ENCODE assay signal across 9 cellular contexts in the genomic region with DNA sequence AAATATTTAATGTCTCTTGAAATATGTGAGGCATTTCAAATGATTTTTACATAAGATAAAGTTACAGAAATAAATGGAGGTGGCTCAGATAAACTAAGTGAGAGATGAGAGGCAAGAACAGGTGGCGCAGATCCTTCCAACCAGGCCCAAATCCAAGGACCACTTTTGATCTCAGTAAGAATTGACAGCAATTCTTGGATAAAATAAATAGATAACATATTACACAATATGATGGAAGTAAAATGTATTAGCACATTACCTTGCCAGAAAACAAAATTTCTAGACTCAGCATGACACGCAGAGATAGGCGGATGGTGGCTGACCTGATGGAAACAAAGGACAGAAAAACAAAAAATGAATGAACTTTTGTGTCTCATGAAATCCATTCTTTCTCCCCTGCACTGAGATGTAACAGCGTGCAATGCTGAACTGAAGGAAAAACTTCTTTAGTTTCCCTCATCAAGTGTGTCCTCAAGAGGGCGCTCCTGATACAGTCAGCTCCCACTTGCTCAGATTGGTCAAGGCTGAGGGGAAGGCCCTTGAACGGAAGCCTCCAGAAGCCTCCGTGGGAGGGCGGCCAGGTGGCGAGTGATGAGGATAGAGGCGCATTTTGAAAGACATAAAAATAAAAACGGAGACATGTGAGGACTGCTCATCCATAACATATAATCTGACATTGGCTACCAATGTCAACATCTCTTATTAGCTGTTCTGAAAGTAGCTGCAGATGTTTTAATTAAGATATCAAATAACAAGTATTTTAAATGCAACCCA.
A peak's percentile ranks its signal among the peaks of the same experiment; 100 is the strongest.
DNase-seq lines count a peak whose midpoint lies in the region; ATAC-seq, FAIRE-seq and TF ChIP-seq lines count a peak whose summit lies in the region.
"Had no signal": no experiment of that assay in that cellular context is flagged by ENCODE, and none has a peak within 500 bp of the region (broad histone marks: within the 10 kb centered on the region; RNA-seq: fewer than 3 reads in every experiment).

No MANE protein-coding gene starts in this region.

- no peaks in the 10 kb centered on the region for H3K9me3 ChIP-seq in DOHH2 (ENCODE audit: control insufficient read depth, insufficient read depth, low read length)
- no peaks in the 10 kb centered on the region for H3K9me3 ChIP-seq in Karpas-422 (ENCODE audit: low read length)
- no peaks in the 10 kb centered on the region for H3K9me3 ChIP-seq in fibroblast of lung (ENCODE audit: control insufficient read depth, insufficient read depth, low read depth, low read length)
- H3K9me3 ChIP-seq: neutrophil had no signal

- H3K36me3 Mint-ChIP-seq in activated T-cell treated with anti-CD3 and anti-CD28 coated beads, Interleukin-2, amount 50 U/mL, for 72 hours (ENCODE audit: insufficient read depth in 2 of 2): peaks cover 13 to 23% of the 10 kb centered on the region in 2 donors

- H3K36me3 ChIP-seq in DOHH2 (ENCODE audit: control insufficient read depth, low read length) (peaks cover 95% of the 10 kb centered on the region), Karpas-422 (ENCODE audit: insufficient read depth, low read length) (peaks cover 65% of the 10 kb centered on the region), fibroblast of lung (ENCODE audit: control insufficient read depth, insufficient read depth, low read length) (no peaks in the 10 kb centered on the region)
- H3K36me3 ChIP-seq: neutrophil had no signal

- H3K4me1 ChIP-seq in DOHH2 (ENCODE audit: control insufficient read depth, low read length) (peaks cover 64% of the 10 kb centered on the region), Karpas-422 (ENCODE audit: low read length) (peaks cover 81% of the 10 kb centered on the region), fibroblast of lung (ENCODE audit: control insufficient read depth, extremely low read depth, insufficient read depth, low read length) (peaks cover 19% of the 10 kb centered on the region)

- H3K27ac Mint-ChIP-seq in activated T-cell treated with anti-CD3 and anti-CD28 coated beads, Interleukin-2, amount 50 U/mL, for 72 hours: peak overlapping the region; percentile 93

- TF ChIP-seq CTCF in DOHH2 (IDR thresholded peaks at IDR 0.05; ENCODE audit: low read depth, low read length, poor library complexity, severe bottlenecking): peak; percentile 97
- TF ChIP-seq CTCF in fibroblast of lung (conservative IDR thresholded peaks at IDR 0.05 in 1 of 2, IDR thresholded peaks at IDR 0.05 in 1 of 2; ENCODE audit: low read depth in 1 of 2, low read length in 2 of 2): peak; percentile 88 to 89

- peak; percentile 97 for DNase-seq in Karpas-422
- peak; percentile 80 for DNase-seq in RCC 7860 (ENCODE audit: low spot score)
- peak; percentile 84 to 85 for DNase-seq in activated T-cell treated with anti-CD3 and anti-CD28 coated beads, Interleukin-2, amount 50 U/mL, for 72 hours
- DNase-seq in fibroblast of lung (ENCODE audit: low read depth in 2 of 2): peak; percentile 81 to 92
- DNase-seq in occipital lobe (lab: John Stamatoyannopoulos, UW): peak; percentile 58
- peak; percentile 96 for DNase-seq in superior temporal gyrus (ENCODE audit: extremely low spot score)

- no peaks in the 10 kb centered on the region for H3K27me3 Mint-ChIP-seq in activated T-cell treated with anti-CD3 and anti-CD28 coated beads, Interleukin-2, amount 50 U/mL, for 72 hours (ENCODE audit: low read depth)

- H3K4me3 Mint-ChIP-seq in activated T-cell treated with anti-CD3 and anti-CD28 coated beads, Interleukin-2, amount 50 U/mL, for 72 hours: peak overlapping the region; percentile 68 to 86

- peak; percentile 61 for ATAC-seq in GM21825 (IDR thresholded peaks at IDR 0.05; ENCODE audit: unreplicated experiment)
- peak; percentile 45 to 60 for ATAC-seq in activated T-cell treated with anti-CD3 and anti-CD28 coated beads, Interleukin-2, amount 50 U/mL, for 72 hours (replicated peaks in 1 of 2)

- no peaks in the 10 kb centered on the region for H3K9me3 Mint-ChIP-seq in activated T-cell treated with anti-CD3 and anti-CD28 coated beads, Interleukin-2, amount 50 U/mL, for 72 hours

- H3K4me3 ChIP-seq in DOHH2 (ENCODE audit: low read length) (peak overlapping the region; percentile 46), Karpas-422 (ENCODE audit: low read length) (0 out of 2 replicates have a peak overlapping the region, but pooled peaks have one; percentile 5), fibroblast of lung (replicated peaks in 1 of 4; ENCODE audit: control extremely low read depth in 1 of 4, insufficient read depth in 1 of 4, low read depth in 3 of 4, low read length in 4 of 4) (no peak overlapping the region)

- H3K9ac ChIP-seq in Karpas-422 (ENCODE audit: low read length): peak overlapping the region; percentile 66
- no peak overlapping the region for H3K9ac ChIP-seq in fibroblast of lung (ENCODE audit: insufficient read depth, low read length)

- peaks cover 25% of the 10 kb centered on the region for H3K4me1 Mint-ChIP-seq in activated T-cell treated with anti-CD3 and anti-CD28 coated beads, Interleukin-2, amount 50 U/mL, for 72 hours (ENCODE audit: low read depth)

- H4K20me1 ChIP-seq in DOHH2 (ENCODE audit: control insufficient read depth, insufficient read depth, low read depth, low read length): no peaks in the 10 kb centered on the region
- no peaks in the 10 kb centered on the region for H4K20me1 ChIP-seq in Karpas-422 (ENCODE audit: insufficient read depth, low read depth, low read length)
- H4K20me1 ChIP-seq in fibroblast of lung (ENCODE audit: control insufficient read depth, extremely low read depth, insufficient read depth, low read length): no peaks in the 10 kb centered on the region

- H3K27ac ChIP-seq in DOHH2 (ENCODE audit: low read depth, low read length): peak overlapping the region; percentile 95
- H3K27ac ChIP-seq in Karpas-422 (ENCODE audit: low read length): peak overlapping the region; percentile 98
- peak overlapping the region; percentile 83 for H3K27ac ChIP-seq in fibroblast of lung (ENCODE audit: insufficient read depth, low read length)
- H3K27ac ChIP-seq: neutrophil had no signal

- H3K4me2 ChIP-seq in DOHH2 (ENCODE audit: low read length) (peak overlapping the region; percentile 71), Karpas-422 (ENCODE audit: low read depth, low read length, poor library complexity, severe bottlenecking) (peak overlapping the region; percentile 42), fibroblast of lung (ENCODE audit: extremely low read depth, insufficient read depth, low read length) (no peak overlapping the region)

- peaks cover 14% of the 10 kb centered on the region for H3K79me2 ChIP-seq in DOHH2 (ENCODE audit: control insufficient read depth, low read length)
- peaks cover 22% of the 10 kb centered on the region for H3K79me2 ChIP-seq in Karpas-422 (ENCODE audit: low read length)
- no peaks in the 10 kb centered on the region for H3K79me2 ChIP-seq in fibroblast of lung (ENCODE audit: control insufficient read depth, insufficient read depth, low read length)

- H3K27me3 ChIP-seq in DOHH2 (ENCODE audit: control insufficient read depth, low read length) (no peaks in the 10 kb centered on the region), Karpas-422 (ENCODE audit: low read length) (no peaks in the 10 kb centered on the region), fibroblast of lung (ENCODE audit: control insufficient read depth, insufficient read depth, low read length) (no peaks in the 10 kb centered on the region)
- H3K27me3 ChIP-seq: neutrophil had no signal

- H3K9me2 ChIP-seq in DOHH2 (replicated peaks; ENCODE audit: control insufficient read depth, low read length) (no peaks in the 10 kb centered on the region), Karpas-422 (replicated peaks; ENCODE audit: insufficient read depth, low read length) (no peaks in the 10 kb centered on the region)

- no peak for FAIRE-seq in RCC 7860 (lab: Jason Lieb, UNC)

- no peak overlapping the region for H2AFZ ChIP-seq in Karpas-422 (ENCODE audit: low read length)
- H2AFZ ChIP-seq in fibroblast of lung (ENCODE audit: low read length): no peak overlapping the region

- peaks cover 43% of the 10 kb centered on the region for H3F3A ChIP-seq in DOHH2 (ENCODE audit: control insufficient read depth, insufficient read depth)

Comparison
In these comparisons a context has a peak if more than half of its experiments do, and no peak if none do; other contexts are left out.
1. H3K4me3 ChIP-seq: peak in DOHH2 (single experiment) and Karpas-422 (single experiment); none in fibroblast of lung (0 of 4).
2. Peak in every context shown above with its lines, with median percentiles within 50 percentile points of each other: H3K27ac ChIP-seq and DNase-seq.